ENCODE assay signal across 13 cellular contexts in genomic region chr4:139596680-139597279, GRCh38.
"Had no signal": no experiment of that assay in that cellular context is flagged by ENCODE, and none has a peak within 500 bp of the region (broad histone marks: within the 10 kb centered on the region; RNA-seq: fewer than 3 reads in every experiment).

No MANE protein-coding gene starts in this region.

- H3K27ac ChIP-seq: parathyroid adenoma had no signal

- H3K9me3 Mint-ChIP-seq: activated naive CD4-positive, alpha-beta T cell treated with anti-CD3 and anti-CD28 coated beads, Interleukin-2, amount 50 U/mL, for 72 hours; activated T-cell treated with anti-CD3 and anti-CD28 coated beads, Interleukin-2, amount 50 U/mL, for 24 hours; neural crest cell; type B pancreatic cell had no signal

- H3K4me1 ChIP-seq: gastroesophageal sphincter, parathyroid adenoma had no signal

- H3K79me2 ChIP-seq: parathyroid adenoma had no signal

- H3K4me3 Mint-ChIP-seq: activated T-cell treated with anti-CD3 and anti-CD28 coated beads, Interleukin-2, amount 50 U/mL, for 24 hours; neural crest cell; stimulated activated memory B cell treated with anti-CD40 and anti-IgM and Interleukin-4, amounts not matched to agents 10 μg/mL and 1 μg/mL and 100 μg/mL, for 72 hours; type B pancreatic cell had no signal

- H3K4me3 ChIP-seq: gastroesophageal sphincter had no signal

- H3K36me3 ChIP-seq: gastroesophageal sphincter had no signal

- H3K27ac Mint-ChIP-seq: activated T-cell treated with anti-CD3 and anti-CD28 coated beads, Interleukin-2, amount 50 U/mL, for 24 hours; stimulated activated memory B cell treated with anti-CD40 and anti-IgM and Interleukin-4, amounts not matched to agents 10 μg/mL and 1 μg/mL and 100 μg/mL, for 72 hours; type B pancreatic cell had no signal

- DNase-seq: activated CD4-positive, alpha-beta T cell treated with anti-CD3 and anti-CD28 coated beads, Interleukin-2, amount 50 U/mL, for 4 hours; activated effector memory CD4-positive, alpha-beta T cell treated with Interleukin-2 at 50 U/mL for 16 hours; activated T-cell treated with anti-CD3 and anti-CD28 coated beads, Interleukin-2, amount 50 U/mL, for 24 hours; retina; small intestine; stimulated activated CD4-positive, alpha-beta T cell treated with anti-CD3 and anti-CD28 coated beads, Interleukin-1b, Interleukin-23, amount 100 ng/mL, for 48 hours had no signal

- H3K27me3 ChIP-seq: gastroesophageal sphincter had no signal

- H3K9ac ChIP-seq: parathyroid adenoma had no signal

- H2AFZ ChIP-seq: parathyroid adenoma had no signal

- H3K9me3 ChIP-seq: gastroesophageal sphincter had no signal

- ATAC-seq: activated CD4-positive, CD25-positive, alpha-beta regulatory T cell treated with anti-CD3 and anti-CD28 coated beads, Interleukin-2, amount 50 U/mL, for 24 hours; activated naive CD4-positive, alpha-beta T cell treated with anti-CD3 and anti-CD28 coated beads, Interleukin-2, amount 50 U/mL, for 72 hours; stimulated activated memory B cell treated with anti-CD40 and anti-IgM and Interleukin-4, amounts not matched to agents 10 μg/mL and 1 μg/mL and 100 μg/mL, for 72 hours had no signal

- H3K36me3 Mint-ChIP-seq: activated naive CD4-positive, alpha-beta T cell treated with anti-CD3 and anti-CD28 coated beads, Interleukin-2, amount 50 U/mL, for 72 hours; stimulated activated memory B cell treated with anti-CD40 and anti-IgM and Interleukin-4, amounts not matched to agents 10 μg/mL and 1 μg/mL and 100 μg/mL, for 72 hours; type B pancreatic cell had no signal

- H3K4me1 Mint-ChIP-seq: stimulated activated memory B cell treated with anti-CD40 and anti-IgM and Interleukin-4, amounts not matched to agents 10 μg/mL and 1 μg/mL and 100 μg/mL, for 72 hours had no signal
